Comparison of ENCODE assay signal across 2 cellular contexts in the genomic region with DNA sequence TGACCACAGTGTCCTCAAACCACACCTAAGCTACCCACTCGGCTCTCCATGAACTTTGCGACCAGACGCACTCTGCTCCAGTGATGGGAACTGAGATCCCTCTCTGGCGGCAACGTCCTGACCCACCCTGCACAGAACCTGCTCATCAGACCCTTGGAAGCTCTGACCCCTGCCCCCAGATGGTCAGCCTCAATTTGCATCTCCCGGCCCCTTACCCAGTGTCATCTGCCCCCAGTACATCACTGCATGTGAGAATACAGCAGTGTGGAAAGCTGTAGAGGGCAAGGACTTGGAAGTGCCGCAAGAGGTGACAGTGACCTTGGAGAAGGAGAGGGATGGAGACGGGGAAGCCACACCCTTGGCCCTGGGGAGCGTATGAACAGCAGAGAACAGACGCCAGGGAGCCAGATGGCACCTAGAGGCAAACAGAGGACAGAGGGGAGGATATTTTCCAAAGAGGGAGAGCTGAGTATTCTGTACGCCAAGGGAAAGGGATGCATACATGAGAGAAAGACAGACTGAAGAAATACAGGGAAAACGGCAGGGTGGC.
TF ChIP-seq lines count a peak whose summit lies in the region.

No MANE protein-coding gene starts in this region.

TF ChIP-seq in GM12891, 5 proteins besides CTCF, POLR2A, EP300 and RAD21:
- TF ChIP-seq PAX5 (IDR thresholded peaks at IDR 0.05; ENCODE audit: insufficient read depth, low read length, severe bottlenecking) (no peak), POU2F2 (IDR thresholded peaks at IDR 0.05; ENCODE audit: low read depth, low read length) (no peak), TAF1 (IDR thresholded peaks at IDR 0.05; ENCODE audit: low read depth, low read length) (no peak), POLR2AphosphoS5 (IDR thresholded peaks at IDR 0.05; ENCODE audit: low read depth, low read length) (no peak), SPI1 (IDR thresholded peaks at IDR 0.05; ENCODE audit: low read depth, low read length) (no peak)

TF ChIP-seq in H1, 55 proteins besides CTCF, POLR2A, EP300 and RAD21:
- TF ChIP-seq CTBP2 (IDR thresholded peaks at IDR 0.05; ENCODE audit: borderline replicate concordance, insufficient read depth, insufficient read length, low read length) (no peak), BRCA1 (IDR thresholded peaks at IDR 0.05; ENCODE audit: low read depth, low read length) (no peak), CHD2 (IDR thresholded peaks at IDR 0.05; ENCODE audit: low read length) (no peak), RBBP5 (IDR thresholded peaks at IDR 0.05; ENCODE audit: borderline replicate concordance, low read depth, low read length) (no peak), JUND (IDR thresholded peaks at IDR 0.05; ENCODE audit: low read length) (no peak), RNF2 (IDR thresholded peaks at IDR 0.05; ENCODE audit: borderline replicate concordance, low read depth, low read length, missing control alignments, poor library complexity, severe bottlenecking) (no peak), RFX5 (IDR thresholded peaks at IDR 0.05; ENCODE audit: borderline replicate concordance, low read depth, low read length) (no peak), YY1 (IDR thresholded peaks at IDR 0.05; ENCODE audit: low read depth, low read length) (no peak), ATF3 (IDR thresholded peaks at IDR 0.05; ENCODE audit: insufficient read depth, low read depth, low read length) (no peak), PHF8 (conservative IDR thresholded peaks at IDR 0.05; ENCODE audit: low read depth, low read length) (no peak), SUZ12 (IDR thresholded peaks at IDR 0.05; ENCODE audit: low read length) (no peak), NANOG (IDR thresholded peaks at IDR 0.05; ENCODE audit: insufficient read depth, low read depth, low read length, poor library complexity, severe bottlenecking) (no peak), RXRA (IDR thresholded peaks at IDR 0.05; ENCODE audit: insufficient read depth, low read depth, low read length) (no peak)
